Comparison of ENCODE assay signal across 13 cellular contexts in the genomic region with DNA sequence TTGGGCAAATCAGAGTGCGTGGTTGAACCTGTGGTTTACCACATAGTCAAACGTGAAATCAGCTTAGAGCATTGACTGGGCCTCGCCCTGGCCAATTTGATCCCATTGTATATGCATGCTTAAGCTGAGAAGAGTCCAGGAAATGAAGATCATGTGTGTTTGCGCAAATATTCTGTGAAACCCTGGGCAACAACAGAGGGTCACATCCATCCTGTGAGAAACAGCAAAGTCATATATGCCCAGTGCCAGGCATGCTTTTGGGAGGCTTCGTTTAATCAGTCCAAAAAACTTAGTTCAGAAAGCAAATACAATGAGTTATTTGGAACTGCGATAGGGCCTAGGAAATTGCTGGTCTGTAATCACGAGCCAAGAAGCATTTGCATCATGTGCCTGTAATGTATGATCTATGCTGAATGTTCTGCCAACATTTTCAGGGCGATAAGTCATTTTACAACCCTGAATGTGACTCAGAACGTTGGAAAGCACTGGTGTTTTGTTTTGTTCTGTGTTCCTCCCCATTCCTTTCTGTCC.
DNase-seq lines count a peak whose midpoint lies in the region; ATAC-seq and TF ChIP-seq lines count a peak whose summit lies in the region.
"Had no signal": no experiment of that assay in that cellular context is flagged by ENCODE, and none has a peak within 500 bp of the region (broad histone marks: within the 10 kb centered on the region; RNA-seq: fewer than 3 reads in every experiment).

No MANE protein-coding gene starts in this region.

- H3K4me1 ChIP-seq in psoas muscle = no peaks in the 10 kb centered on the region

- peak; percentile 46 to 91 (median 75) for ATAC-seq in psoas muscle
- no peak for ATAC-seq in activated CD8-positive, alpha-beta T cell treated with anti-CD3 and anti-CD28 coated beads for 36 hours
- ATAC-seq: activated naive CD8-positive, alpha-beta T cell treated with anti-CD3 and anti-CD28 coated beads, Interleukin-2, amount 50 U/mL, for 24 hours; GM12878; stimulated activated naive B cell treated with anti-CD40 and anti-IgM and Interleukin-4, amounts not matched to agents 10 μg/mL and 1 μg/mL and 100 μg/mL, for 72 hours had no signal

- H3K36me3 Mint-ChIP-seq in activated CD8-positive, alpha-beta T cell treated with anti-CD3 and anti-CD28 coated beads for 36 hours (ENCODE audit: low read depth) = no peaks in the 10 kb centered on the region
- H3K36me3 Mint-ChIP-seq: stimulated activated naive B cell treated with anti-CD40 and anti-IgM and Interleukin-4, amounts not matched to agents 10 μg/mL and 1 μg/mL and 100 μg/mL, for 72 hours had no signal

- no peak overlapping the region for H3K27ac ChIP-seq in psoas muscle
- H3K27ac ChIP-seq: KMS-11 had no signal

- CTCF ChIA-PET in activated CD8-positive, alpha-beta T cell treated with anti-CD3 and anti-CD28 coated beads for 36 hours (lab: Charles Lee) = no interaction called here

- no peaks in the 10 kb centered on the region for H3K4me1 Mint-ChIP-seq in activated CD8-positive, alpha-beta T cell treated with anti-CD3 and anti-CD28 coated beads for 36 hours (ENCODE audit: low read depth)
- H3K4me1 Mint-ChIP-seq: activated naive CD8-positive, alpha-beta T cell treated with anti-CD3 and anti-CD28 coated beads, Interleukin-2, amount 50 U/mL, for 24 hours; stimulated activated naive B cell treated with anti-CD40 and anti-IgM and Interleukin-4, amounts not matched to agents 10 μg/mL and 1 μg/mL and 100 μg/mL, for 72 hours had no signal

- 38 to 58% (median 44%) methylated on average over 9 of the region's 9 CpGs for WGBS in psoas muscle, 3 donors

- no peak overlapping the region for H3K4me3 ChIP-seq in psoas muscle
- H3K4me3 ChIP-seq: GM12878 had no signal

- TF ChIP-seq CTCF in psoas muscle (IDR thresholded peaks at IDR 0.05) = no peak
- no peak for TF ChIP-seq CTCF in activated CD8-positive, alpha-beta T cell treated with anti-CD3 and anti-CD28 coated beads for 36 hours (IDR thresholded peaks at IDR 0.05)

- H3K9me3 ChIP-seq in psoas muscle = no peaks in the 10 kb centered on the region

- H3K36me3 ChIP-seq in psoas muscle (ENCODE audit: insufficient read depth in 1 of 2, low read depth in 1 of 2) = no peaks in the 10 kb centered on the region

- intact Hi-C loops in psoas muscle (cut with DNase I) = no loop called here
- intact Hi-C loops in activated CD8-positive, alpha-beta T cell treated with anti-CD3 and anti-CD28 coated beads for 36 hours (cut with micrococcal nuclease) = no loop called here

- peaks cover 4% of the 10 kb centered on the region for H3K9me3 Mint-ChIP-seq in activated CD8-positive, alpha-beta T cell treated with anti-CD3 and anti-CD28 coated beads for 36 hours
- H3K9me3 Mint-ChIP-seq: activated naive CD8-positive, alpha-beta T cell treated with anti-CD3 and anti-CD28 coated beads, Interleukin-2, amount 50 U/mL, for 24 hours; CD4-positive, alpha-beta T cell had no signal

- H3K27me3 ChIP-seq in psoas muscle (ENCODE audit: insufficient read depth in 3 of 3, low read length in 2 of 3) = no peaks in the 10 kb centered on the region

- H3K27me3 Mint-ChIP-seq in activated CD8-positive, alpha-beta T cell treated with anti-CD3 and anti-CD28 coated beads for 36 hours = no peaks in the 10 kb centered on the region
- H3K27me3 Mint-ChIP-seq: stimulated activated naive B cell treated with anti-CD40 and anti-IgM and Interleukin-4, amounts not matched to agents 10 μg/mL and 1 μg/mL and 100 μg/mL, for 72 hours had no signal

- DNase-seq in AG20443 (ENCODE audit: low spot score) (peak; percentile 82), RKO (ENCODE audit: low spot score) (peak; percentile 65), fibroblast of the conjunctiva (ENCODE audit: low read depth) (peak; percentile 98), psoas muscle (peak in 1 of 2 donors; percentile 16), DMS 273 treated with DMSO at 0.1 percent for 48 hours (lab: John Stamatoyannopoulos, UW) (no peak), DMS53 (lab: John Stamatoyannopoulos, UW) (no peak)
- no peak for DNase-seq in activated CD8-positive, alpha-beta T cell treated with anti-CD3 and anti-CD28 coated beads for 36 hours
- no peak for DNase-seq in activated naive CD4-positive, alpha-beta T cell treated with anti-CD3 and anti-CD28 coated beads, Interleukin-2, amount 50 U/mL, for 16 hours
- DNase-seq: activated naive CD8-positive, alpha-beta T cell treated with anti-CD3 and anti-CD28 coated beads, Interleukin-2, amount 50 U/mL, for 24 hours; CD4-positive, alpha-beta T cell; stimulated activated naive B cell treated with anti-CD40 and anti-IgM and Interleukin-4, amounts not matched to agents 10 μg/mL and 1 μg/mL and 100 μg/mL, for 72 hours had no signal

- POLR2A ChIA-PET in activated CD8-positive, alpha-beta T cell treated with anti-CD3 and anti-CD28 coated beads for 36 hours (lab: Charles Lee) = no interaction called here

- H3K27ac Mint-ChIP-seq in activated CD8-positive, alpha-beta T cell treated with anti-CD3 and anti-CD28 coated beads for 36 hours = no peak overlapping the region
- H3K27ac Mint-ChIP-seq: activated naive CD8-positive, alpha-beta T cell treated with anti-CD3 and anti-CD28 coated beads, Interleukin-2, amount 50 U/mL, for 24 hours; CD4-positive, alpha-beta T cell; stimulated activated naive B cell treated with anti-CD40 and anti-IgM and Interleukin-4, amounts not matched to agents 10 μg/mL and 1 μg/mL and 100 μg/mL, for 72 hours had no signal

- no peak overlapping the region for H3K4me3 Mint-ChIP-seq in activated CD8-positive, alpha-beta T cell treated with anti-CD3 and anti-CD28 coated beads for 36 hours
- H3K4me3 Mint-ChIP-seq: activated naive CD8-positive, alpha-beta T cell treated with anti-CD3 and anti-CD28 coated beads, Interleukin-2, amount 50 U/mL, for 24 hours; CD4-positive, alpha-beta T cell; stimulated activated naive B cell treated with anti-CD40 and anti-IgM and Interleukin-4, amounts not matched to agents 10 μg/mL and 1 μg/mL and 100 μg/mL, for 72 hours had no signal

Comparison
In these comparisons a context has a peak if more than half of its experiments do, and no peak if none do; other contexts are left out.
1. DNase-seq: peak in AG20443 (single experiment), RKO (single experiment) and fibroblast of the conjunctiva (single experiment); none in DMS 273 treated with DMSO at 0.1 percent for 48 hours (single experiment), activated CD8-positive, alpha-beta T cell treated with anti-CD3 and anti-CD28 coated beads for 36 hours (single experiment), activated naive CD4-positive, alpha-beta T cell treated with anti-CD3 and anti-CD28 coated beads, Interleukin-2, amount 50 U/mL, for 16 hours (single experiment) and DMS53 (single experiment).